In the genomic region with DNA sequence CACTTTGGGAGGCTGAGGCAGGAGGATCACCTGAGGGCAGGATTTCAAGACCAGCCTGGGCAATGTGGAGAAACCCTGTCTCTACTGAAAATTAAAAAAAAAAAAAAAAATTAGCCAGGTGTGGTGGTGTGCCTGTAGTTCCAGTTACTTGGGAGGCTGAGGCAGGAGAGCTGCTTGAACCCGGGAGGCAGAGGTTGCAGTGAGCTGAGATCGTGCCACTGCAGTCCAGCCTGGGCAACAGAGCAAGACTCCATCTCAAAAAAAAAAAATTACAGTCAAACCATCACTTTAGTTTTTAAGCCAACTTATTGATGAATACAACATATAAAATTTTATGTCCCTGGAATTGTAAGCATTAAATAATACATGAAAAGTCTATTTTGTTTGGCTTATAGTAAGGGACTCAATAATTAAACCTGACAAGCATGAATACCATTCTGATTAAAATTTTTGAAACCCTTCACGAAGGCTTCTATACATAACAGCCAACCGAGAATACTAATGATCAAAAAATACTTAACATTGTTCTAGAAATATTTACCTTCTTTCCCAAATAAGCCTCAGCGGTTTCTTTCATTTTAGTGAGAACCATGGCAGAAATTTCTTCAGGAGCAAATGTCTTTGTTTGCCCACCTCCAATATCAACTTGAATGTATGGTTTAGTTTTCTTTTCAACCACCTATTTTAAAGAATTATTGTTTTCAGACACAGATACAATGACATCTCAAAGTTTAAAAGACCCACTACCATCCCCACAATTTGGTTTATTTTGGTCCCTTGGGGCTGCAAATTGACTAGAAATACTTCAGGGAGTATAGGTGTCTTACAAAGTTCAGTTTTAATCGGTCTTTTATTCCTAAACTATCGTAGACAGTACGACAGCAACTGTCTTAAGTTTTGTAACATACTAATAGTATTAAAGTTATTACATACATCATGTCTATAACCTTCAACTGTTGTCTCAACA, we compare ENCODE assay signal across 8 cellular contexts. TPM values are rescaled to one million over a fixed set of nuclear protein-coding genes. Genes with fewer than 3 reads are reported as not detected.
DNase-seq lines count a peak whose midpoint lies in the region; ATAC-seq, FAIRE-seq and TF ChIP-seq lines count a peak whose summit lies in the region.

No MANE protein-coding gene starts in this region.

- H3K36me3 Mint-ChIP-seq in activated CD4-positive, alpha-beta T cell treated with anti-CD3 and anti-CD28 coated beads for 36 hours (ENCODE audit: low read depth) = peaks cover 70% of the 10 kb centered on the region

- no peak for TF ChIP-seq CTCF in HepG2 (CRISPR knock-in tag; IDR thresholded peaks at IDR 0.05)
- TF ChIP-seq CTCF in testis (IDR thresholded peaks at IDR 0.05) = no peak

- POLR2A ChIA-PET in activated CD4-positive, alpha-beta T cell treated with anti-CD3 and anti-CD28 coated beads for 36 hours (lab: Charles Lee) = interaction anchor here (0.9 to 1.8 kb wide), 3 partner anchors 21 to 47 kb away, joined by 4 to 20 read pairs (median 13); a partner anchor contains a TSS
- POLR2A ChIA-PET in HepG2 (lab: Yijun Ruan, JAX) = interaction anchor here (0.6 to 3.1 kb wide), 11 partner anchors 17 to 470 kb away, joined by 3 to 73 read pairs (median 11); a partner anchor contains a TSS

- H3K4me1 ChIP-seq in HepG2 (ENCODE audit: insufficient read depth, low read length) (peaks cover 62% of the 10 kb centered on the region), testis (peaks cover 34% of the 10 kb centered on the region)

- in situ Hi-C loops in HepG2 (cut with HindIII; ENCODE audit: extremely low pct_ligation_motif_present, low pct_unique_long_range_greater_than_20kb) = no loop called here

- TF ChIP-seq POLR2A in HepG2 (IDR thresholded peaks at IDR 0.05; ENCODE audit: insufficient read depth in 1 of 2, low read depth in 2 of 2, low read length in 2 of 2) (no peak), testis (IDR thresholded peaks at IDR 0.05) (no peak)

- H3K27ac ChIP-seq in angular gyrus (ENCODE audit: low read depth, low read length) (peak overlapping the region; percentile 85), HepG2 (ENCODE audit: extremely low read length, insufficient read depth, low read length) (peak overlapping the region; percentile 91), testis (peak overlapping the region; percentile 60 to 87)

- no TSS peak for BruUV-seq in HepG2 (replicated peaks; lab: Mats Ljungman, UMichigan)

- TF ChIP-seq RAD21 in HepG2 (CRISPR knock-in tag; IDR thresholded peaks at IDR 0.05) = no peak

- H3K27me3 ChIP-seq in HepG2 (ENCODE audit: control insufficient read depth in 1 of 2, insufficient read depth in 2 of 2, low read length in 2 of 2) = no peaks in the 10 kb centered on the region; a peak in 1 of 5 replicates
- H3K27me3 ChIP-seq in testis = no peaks in the 10 kb centered on the region

- no peaks in the 10 kb centered on the region for H3K27me3 Mint-ChIP-seq in activated CD4-positive, alpha-beta T cell treated with anti-CD3 and anti-CD28 coated beads for 36 hours

- H3K4me2 ChIP-seq in HepG2 (ENCODE audit: low read depth, low read length) = peak overlapping the region; percentile 72

- H2AFZ ChIP-seq in HepG2 (ENCODE audit: low read length) = no peak overlapping the region

- no peak for TF ChIP-seq EP300 in HepG2 (IDR thresholded peaks at IDR 0.05; ENCODE audit: low read depth in 2 of 2, low read length in 2 of 2)
- no peak for TF ChIP-seq EP300 in HepG2 (CRISPR knock-in tag; IDR thresholded peaks at IDR 0.05; ENCODE audit: borderline replicate concordance)

- no peaks in the 10 kb centered on the region for H3K9me3 Mint-ChIP-seq in activated CD4-positive, alpha-beta T cell treated with anti-CD3 and anti-CD28 coated beads for 36 hours (ENCODE audit: low read depth)

- intact Hi-C loops in activated CD4-positive, alpha-beta T cell treated with anti-CD3 and anti-CD28 coated beads for 36 hours (cut with DNase I, micrococcal nuclease) = loop anchor here (2.0 to 10.0 kb wide), 6 partner anchors 51 to 1565 kb away; a partner anchor contains a TSS
- intact Hi-C loops in HepG2 (cut with micrococcal nuclease; ENCODE audit: unreplicated experiment) (loop anchor here (2.0 kb wide), 2 partner anchors 39 to 57 kb away; a partner anchor contains a TSS), testis (cut with DNase I; ENCODE audit: low total_unique reads) (loop anchor here (10.0 kb wide), 1 partner anchor 375 kb away; a partner anchor contains a TSS)

- H3K9me3 ChIP-seq in HepG2 (ENCODE audit: low read length) (no peaks in the 10 kb centered on the region), testis (no peaks in the 10 kb centered on the region)

- H3K27ac Mint-ChIP-seq in activated CD4-positive, alpha-beta T cell treated with anti-CD3 and anti-CD28 coated beads for 36 hours = peak overlapping the region; percentile 96

- peaks cover 56% of the 10 kb centered on the region for H4K20me1 ChIP-seq in HepG2 (ENCODE audit: insufficient read depth, low read length)

- no peak for DNase-seq in activated CD4-positive, alpha-beta T cell treated with anti-CD3 and anti-CD28 coated beads for 36 hours
- DNase-seq in activated CD4-positive, alpha-beta T cell treated with anti-CD3 and anti-CD28 coated beads, Interleukin-2, amount 50 U/mL, for 1 hour = no peak
- DNase-seq in HepG2 (ENCODE audit: low spot score) (no peak), testis (no peak), NCI-H2171 (lab: John Stamatoyannopoulos, UW) (no peak), DMS 273 treated with DMSO at 0.1 percent for 48 hours (lab: John Stamatoyannopoulos, UW) (no peak)

- WGBS in HepG2 (ENCODE audit: low lambda C conversion rate) = 5% methylated on average over 8 of the region's 8 CpGs
- 28 to 29% methylated on average over 8 of the region's 8 CpGs for WGBS in testis, 2 donors

- H3K9ac ChIP-seq in HepG2 (ENCODE audit: insufficient read depth, low read depth, low read length) = peak overlapping the region; percentile 99

- H3K36me3 ChIP-seq in HepG2 (replicated peaks in 1 of 2; ENCODE audit: control insufficient read depth in 1 of 2, insufficient read depth in 2 of 2, low read length in 2 of 2) (peaks cover 7 to 44% of the 10 kb centered on the region in 2 experiments), testis (ENCODE audit: low read depth, missing control alignments) (peaks cover 4% of the 10 kb centered on the region)

- H3K79me2 ChIP-seq in HepG2 (ENCODE audit: insufficient read depth, low read length) = peaks cover 52% of the 10 kb centered on the region

- peak overlapping the region; percentile 90 for H3K4me3 Mint-ChIP-seq in activated CD4-positive, alpha-beta T cell treated with anti-CD3 and anti-CD28 coated beads for 36 hours

- no peak for FAIRE-seq in HepG2 (lab: Jason Lieb, UNC)

- CTCF ChIA-PET in activated CD4-positive, alpha-beta T cell treated with anti-CD3 and anti-CD28 coated beads for 36 hours (lab: Charles Lee) = interaction anchor here (3.0 kb wide), 1 partner anchor 22 kb away, joined by 12 read pairs; a partner anchor contains a TSS
- CTCF ChIA-PET in HepG2 (lab: Yijun Ruan, JAX; ENCODE audit: low intra/inter-chr PET ratio, low total read pairs) = no interaction called here

- H3K4me3 ChIP-seq in HepG2 (replicated peaks in 1 of 3; ENCODE audit: insufficient read depth in 1 of 3, low read depth in 2 of 3, low read length in 3 of 3) (peak overlapping the region; percentile 80 to 98 (median 97)), testis (peak overlapping the region; percentile 80 to 82)

- no peak for ATAC-seq in activated CD4-positive, alpha-beta T cell treated with anti-CD3 and anti-CD28 coated beads for 36 hours
- ATAC-seq in HepG2 (no peak), GM21619 (IDR thresholded peaks at IDR 0.05; ENCODE audit: unreplicated experiment) (no peak)

- peaks cover 61% of the 10 kb centered on the region for H3K4me1 Mint-ChIP-seq in activated CD4-positive, alpha-beta T cell treated with anti-CD3 and anti-CD28 coated beads for 36 hours

RNA-seq across cellular contexts. Expression of a gene that starts 1.2 kb away (rescaled TPM):
- total RNA-seq in activated CD4-positive, alpha-beta T cell treated with anti-CD3 and anti-CD28 coated beads for 36 hours = 100 to 1,000 TPM; 179 to 188 TPM
- total RNA-seq in HepG2 (2016; rRNA removed; fragmentation: Illumina TruSeq; extraction: Trizol) (170 and 201 TPM in 2 replicates), testis (100 to 1,000 TPM; 183 to 190 TPM)
- total RNA-seq in HepG2 (2016; cell fraction: cytosol; rRNA removed; fragmentation: Illumina TruSeq; extraction: Trizol; ENCODE audit: low read depth) = 11.3 and 12.9 TPM in 2 replicates
- total RNA-seq in HepG2 (2016; cell fraction: insoluble cytoplasmic fraction; rRNA removed; fragmentation: Illumina TruSeq; extraction: Trizol) = 150 and 197 TPM in 2 replicates
- total RNA-seq in HepG2 (2016; cell fraction: membrane; rRNA removed; fragmentation: Illumina TruSeq; extraction: Trizol) = 29.2 and 35.2 TPM in 2 replicates
- total RNA-seq in HepG2 (2016; cell fraction: nucleus; rRNA removed; fragmentation: Illumina TruSeq; extraction: Trizol) = 348 and 388 TPM in 2 replicates
- polyA plus RNA-seq in HepG2 (2011; rRNA removed) (187 and 206 TPM in 2 replicates), testis (ENCODE audit: insufficient read depth, low read depth, low replicate concordance) (331 TPM)
- polyA plus RNA-seq in HepG2 (2011; cell fraction: cytosol; rRNA removed) = 150 and 201 TPM in 2 replicates
- polyA plus RNA-seq in HepG2 (2011; cell fraction: nucleus; rRNA removed) = 105 and 114 TPM in 2 replicates
- polyA plus RNA-seq in HepG2 (2012) = 378 and 476 TPM in 2 replicates
- 23.2 and 24.9 TPM in 2 replicates for polyA plus RNA-seq in HepG2 (2016; cell fraction: cytosol; fragmentation: Illumina TruSeq; extraction: Trizol; ENCODE audit: low read depth)
- 263 and 283 TPM in 2 replicates for polyA plus RNA-seq in HepG2 (2016; cell fraction: insoluble cytoplasmic fraction; fragmentation: Illumina TruSeq; extraction: Trizol; ENCODE audit: low read depth)
- polyA plus RNA-seq in HepG2 (2016; cell fraction: membrane; fragmentation: Illumina TruSeq; extraction: Trizol; ENCODE audit: low read depth) = 33.1 and 41.5 TPM in 2 replicates
- 733 and 789 TPM in 2 replicates for polyA plus RNA-seq in HepG2 (2016; cell fraction: nucleus; fragmentation: Illumina TruSeq; extraction: Trizol; ENCODE audit: insufficient read depth, low read depth)
- polyA minus RNA-seq in HepG2 (2011; rRNA and poly(A)+ RNA removed; ENCODE audit: low replicate concordance) = 133 and 284 TPM in 2 replicates
- polyA minus RNA-seq in HepG2 (2011; cell fraction: cytosol; rRNA and poly(A)+ RNA removed) = 290 and 324 TPM in 2 replicates
- polyA minus RNA-seq in HepG2 (2011; cell fraction: nucleus; rRNA and poly(A)+ RNA removed) = 124 and 160 TPM in 2 replicates

RNA-seq across cellular contexts. Expression of a gene that starts 21.7 kb away (rescaled TPM):
- total RNA-seq in activated CD4-positive, alpha-beta T cell treated with anti-CD3 and anti-CD28 coated beads for 36 hours = 10 to 100 TPM; 41.6 to 47.7 TPM
- 33.2 and 47.0 TPM in 2 replicates for total RNA-seq in HepG2 (2016; rRNA removed; fragmentation: Illumina TruSeq; extraction: Trizol)
- total RNA-seq in HepG2 (2016; cell fraction: cytosol; rRNA removed; fragmentation: Illumina TruSeq; extraction: Trizol; ENCODE audit: low read depth) = 14.6 and 17.1 TPM in 2 replicates
- total RNA-seq in HepG2 (2016; cell fraction: insoluble cytoplasmic fraction; rRNA removed; fragmentation: Illumina TruSeq; extraction: Trizol) = 32.1 and 41.4 TPM in 2 replicates
- total RNA-seq in HepG2 (2016; cell fraction: membrane; rRNA removed; fragmentation: Illumina TruSeq; extraction: Trizol) = 14.1 and 14.7 TPM in 2 replicates
- 39.6 and 45.1 TPM in 2 replicates for total RNA-seq in HepG2 (2016; cell fraction: nucleus; rRNA removed; fragmentation: Illumina TruSeq; extraction: Trizol)
- 9.4 and 11.1 TPM in 2 replicates for polyA plus RNA-seq in HepG2 (2011; rRNA removed)
- polyA plus RNA-seq in HepG2 (2011; cell fraction: cytosol; rRNA removed) = 4.5 and 7.1 TPM in 2 replicates
- 15.4 and 18.2 TPM in 2 replicates for polyA plus RNA-seq in HepG2 (2011; cell fraction: nucleus; rRNA removed)
- polyA plus RNA-seq in HepG2 (2012) = 14.1 and 14.6 TPM in 2 replicates
- polyA plus RNA-seq in HepG2 (2016; cell fraction: cytosol; fragmentation: Illumina TruSeq; extraction: Trizol; ENCODE audit: low read depth) = 0.40 and 0.53 TPM in 2 replicates
- polyA plus RNA-seq in HepG2 (2016; cell fraction: insoluble cytoplasmic fraction; fragmentation: Illumina TruSeq; extraction: Trizol; ENCODE audit: low read depth) = 16.0 and 18.1 TPM in 2 replicates
- 1.4 and 1.7 TPM in 2 replicates for polyA plus RNA-seq in HepG2 (2016; cell fraction: membrane; fragmentation: Illumina TruSeq; extraction: Trizol; ENCODE audit: low read depth)
- polyA plus RNA-seq in HepG2 (2016; cell fraction: nucleus; fragmentation: Illumina TruSeq; extraction: Trizol; ENCODE audit: insufficient read depth, low read depth) = 21.3 and 26.6 TPM in 2 replicates
- polyA minus RNA-seq in HepG2 (2011; rRNA and poly(A)+ RNA removed; ENCODE audit: low replicate concordance) = 22.4 and 55.2 TPM in 2 replicates
- 24.6 and 33.5 TPM in 2 replicates for polyA minus RNA-seq in HepG2 (2011; cell fraction: cytosol; rRNA and poly(A)+ RNA removed)
- polyA minus RNA-seq in HepG2 (2011; cell fraction: nucleus; rRNA and poly(A)+ RNA removed) = 59.9 and 66.5 TPM in 2 replicates
- 10 to 100 TPM; 76.9 to 82.3 TPM for total RNA-seq in testis
- 80.0 TPM for polyA plus RNA-seq in testis (ENCODE audit: insufficient read depth, low read depth, low replicate concordance)

RNA-seq across cellular contexts. Expression of a gene that starts 39.6 kb away (rescaled TPM):
- total RNA-seq in activated CD4-positive, alpha-beta T cell treated with anti-CD3 and anti-CD28 coated beads for 36 hours = 10 to 100 TPM; 29.1 to 33.1 TPM
- total RNA-seq in HepG2 (2016; rRNA removed; fragmentation: Illumina TruSeq; extraction: Trizol) (90.0 and 103 TPM in 2 replicates), testis (10 to 100 TPM; 18.5 to 20.2 TPM)
- total RNA-seq in HepG2 (2016; cell fraction: cytosol; rRNA removed; fragmentation: Illumina TruSeq; extraction: Trizol; ENCODE audit: low read depth) = 53.4 and 72.5 TPM in 2 replicates
- 93.4 and 96.8 TPM in 2 replicates for total RNA-seq in HepG2 (2016; cell fraction: insoluble cytoplasmic fraction; rRNA removed; fragmentation: Illumina TruSeq; extraction: Trizol)
- total RNA-seq in HepG2 (2016; cell fraction: membrane; rRNA removed; fragmentation: Illumina TruSeq; extraction: Trizol) = 85.0 and 123 TPM in 2 replicates
- total RNA-seq in HepG2 (2016; cell fraction: nucleus; rRNA removed; fragmentation: Illumina TruSeq; extraction: Trizol) = 41.3 and 42.3 TPM in 2 replicates
- polyA plus RNA-seq in HepG2 (2011; rRNA removed) (61.1 and 75.5 TPM in 2 replicates), testis (ENCODE audit: insufficient read depth, low read depth, low replicate concordance) (30.1 TPM)
- 64.3 and 75.5 TPM in 2 replicates for polyA plus RNA-seq in HepG2 (2011; cell fraction: cytosol; rRNA removed)
- polyA plus RNA-seq in HepG2 (2011; cell fraction: nucleus; rRNA removed) = 34.1 and 38.7 TPM in 2 replicates
- polyA plus RNA-seq in HepG2 (2012) = 49.1 and 54.5 TPM in 2 replicates
- polyA plus RNA-seq in HepG2 (2016; cell fraction: cytosol; fragmentation: Illumina TruSeq; extraction: Trizol; ENCODE audit: low read depth) = 46.9 and 76.5 TPM in 2 replicates
- polyA plus RNA-seq in HepG2 (2016; cell fraction: insoluble cytoplasmic fraction; fragmentation: Illumina TruSeq; extraction: Trizol; ENCODE audit: low read depth) = 89.7 and 90.2 TPM in 2 replicates
- 64.9 and 87.8 TPM in 2 replicates for polyA plus RNA-seq in HepG2 (2016; cell fraction: membrane; fragmentation: Illumina TruSeq; extraction: Trizol; ENCODE audit: low read depth)
- 63.0 and 63.2 TPM in 2 replicates for polyA plus RNA-seq in HepG2 (2016; cell fraction: nucleus; fragmentation: Illumina TruSeq; extraction: Trizol; ENCODE audit: insufficient read depth, low read depth)
- 38.7 and 63.4 TPM in 2 replicates for polyA minus RNA-seq in HepG2 (2011; rRNA and poly(A)+ RNA removed; ENCODE audit: low replicate concordance)
- polyA minus RNA-seq in HepG2 (2011; cell fraction: cytosol; rRNA and poly(A)+ RNA removed) = 18.4 and 19.4 TPM in 2 replicates
- 12.0 and 14.9 TPM in 2 replicates for polyA minus RNA-seq in HepG2 (2011; cell fraction: nucleus; rRNA and poly(A)+ RNA removed)

RNA-seq across cellular contexts. Expression of a gene that starts 50.3 kb away (rescaled TPM):
- total RNA-seq in activated CD4-positive, alpha-beta T cell treated with anti-CD3 and anti-CD28 coated beads for 36 hours = 10 to 100 TPM; 35.1 to 47.3 TPM
- total RNA-seq in HepG2 (2016; rRNA removed; fragmentation: Illumina TruSeq; extraction: Trizol) (20.9 and 32.7 TPM in 2 replicates), testis (10 to 100 TPM; 38.9 to 40.5 TPM)
- 7.3 and 8.8 TPM in 2 replicates for total RNA-seq in HepG2 (2016; cell fraction: cytosol; rRNA removed; fragmentation: Illumina TruSeq; extraction: Trizol; ENCODE audit: low read depth)
- 22.6 and 28.4 TPM in 2 replicates for total RNA-seq in HepG2 (2016; cell fraction: insoluble cytoplasmic fraction; rRNA removed; fragmentation: Illumina TruSeq; extraction: Trizol)
- 17.5 and 19.3 TPM in 2 replicates for total RNA-seq in HepG2 (2016; cell fraction: membrane; rRNA removed; fragmentation: Illumina TruSeq; extraction: Trizol)
- 12.4 and 13.3 TPM in 2 replicates for total RNA-seq in HepG2 (2016; cell fraction: nucleus; rRNA removed; fragmentation: Illumina TruSeq; extraction: Trizol)
- polyA plus RNA-seq in HepG2 (2011; rRNA removed) (13.0 and 18.5 TPM in 2 replicates), testis (ENCODE audit: insufficient read depth, low read depth, low replicate concordance) (57.5 TPM)
- 9.8 and 15.8 TPM in 2 replicates for polyA plus RNA-seq in HepG2 (2011; cell fraction: cytosol; rRNA removed)
- polyA plus RNA-seq in HepG2 (2011; cell fraction: nucleus; rRNA removed) = 3.2 and 4.7 TPM in 2 replicates
- 16.8 and 24.2 TPM in 2 replicates for polyA plus RNA-seq in HepG2 (2012)
- 8.3 and 8.4 TPM in 2 replicates for polyA plus RNA-seq in HepG2 (2016; cell fraction: cytosol; fragmentation: Illumina TruSeq; extraction: Trizol; ENCODE audit: low read depth)
- polyA plus RNA-seq in HepG2 (2016; cell fraction: insoluble cytoplasmic fraction; fragmentation: Illumina TruSeq; extraction: Trizol; ENCODE audit: low read depth) = 44.1 and 50.4 TPM in 2 replicates
- 14.4 and 17.7 TPM in 2 replicates for polyA plus RNA-seq in HepG2 (2016; cell fraction: membrane; fragmentation: Illumina TruSeq; extraction: Trizol; ENCODE audit: low read depth)
- 18.5 and 19.5 TPM in 2 replicates for polyA plus RNA-seq in HepG2 (2016; cell fraction: nucleus; fragmentation: Illumina TruSeq; extraction: Trizol; ENCODE audit: insufficient read depth, low read depth)
- 9.8 and 19.2 TPM in 2 replicates for polyA minus RNA-seq in HepG2 (2011; rRNA and poly(A)+ RNA removed; ENCODE audit: low replicate concordance)
- 15.6 and 16.9 TPM in 2 replicates for polyA minus RNA-seq in HepG2 (2011; cell fraction: cytosol; rRNA and poly(A)+ RNA removed)
- 10.2 and 11.8 TPM in 2 replicates for polyA minus RNA-seq in HepG2 (2011; cell fraction: nucleus; rRNA and poly(A)+ RNA removed)
